In the genomic region with DNA sequence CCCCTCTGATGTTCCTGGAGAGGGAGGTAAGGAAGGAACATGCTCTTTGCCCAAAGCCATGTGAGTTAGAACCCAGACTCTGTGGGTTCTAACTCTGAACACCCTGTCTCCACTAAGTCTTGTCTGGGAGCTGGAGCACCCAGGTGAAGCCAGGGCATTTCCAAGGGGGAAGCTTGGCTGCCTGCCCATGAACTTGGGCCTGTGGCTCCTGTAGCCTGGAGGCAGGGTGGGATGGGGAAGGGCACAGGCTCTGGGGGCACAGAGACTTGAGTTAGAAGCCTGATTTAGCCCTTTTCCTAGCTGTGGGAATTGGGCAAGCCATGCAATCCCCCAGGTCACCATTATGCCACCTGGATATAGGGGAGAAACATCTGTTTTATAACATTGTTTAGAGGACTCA, we compare ENCODE assay signal across 2 cellular contexts.
TF ChIP-seq lines count a peak whose summit lies in the region.

No MANE protein-coding gene starts in this region.

TF ChIP-seq in A549, 52 proteins besides CTCF, POLR2A, EP300 and RAD21:
- TF ChIP-seq MAFK (IDR thresholded peaks at IDR 0.05; ENCODE audit: partially characterized antibody) (no peak), FOSB (CRISPR knock-in tag; IDR thresholded peaks at IDR 0.05) (no peak), HDAC2 (IDR thresholded peaks at IDR 0.05) (no peak), HOXB5 (CRISPR knock-in tag; IDR thresholded peaks at IDR 0.05) (no peak)
- TF ChIP-seq, protein P1, sequence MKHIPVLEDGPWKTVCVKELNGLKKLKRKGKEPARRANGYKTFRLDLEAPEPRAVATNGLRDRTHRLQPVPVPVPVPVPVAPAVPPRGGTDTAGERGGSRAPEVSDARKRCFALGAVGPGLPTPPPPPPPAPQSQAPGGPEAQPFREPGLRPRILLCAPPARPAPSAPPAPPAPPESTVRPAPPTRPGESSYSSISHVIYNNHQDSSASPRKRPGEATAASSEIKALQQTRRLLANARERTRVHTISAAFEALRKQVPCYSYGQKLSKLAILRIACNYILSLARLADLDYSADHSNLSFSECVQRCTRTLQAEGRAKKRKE (CRISPR knock-in tag; IDR thresholded peaks at IDR 0.05; ENCODE audit: low read depth): no peak

TF ChIP-seq in IMR-90, 13 proteins besides CTCF, POLR2A, EP300 and RAD21:
- no peak for TF ChIP-seq BHLHE40 (IDR thresholded peaks at IDR 0.05; ENCODE audit: low read depth, low read length)
- no peak for TF ChIP-seq MAZ (IDR thresholded peaks at IDR 0.05; ENCODE audit: borderline replicate concordance, low read depth, low read length)
- TF ChIP-seq SMC3 (IDR thresholded peaks at IDR 0.05; ENCODE audit: low read depth, low read length): no peak
- TF ChIP-seq, protein P2, sequence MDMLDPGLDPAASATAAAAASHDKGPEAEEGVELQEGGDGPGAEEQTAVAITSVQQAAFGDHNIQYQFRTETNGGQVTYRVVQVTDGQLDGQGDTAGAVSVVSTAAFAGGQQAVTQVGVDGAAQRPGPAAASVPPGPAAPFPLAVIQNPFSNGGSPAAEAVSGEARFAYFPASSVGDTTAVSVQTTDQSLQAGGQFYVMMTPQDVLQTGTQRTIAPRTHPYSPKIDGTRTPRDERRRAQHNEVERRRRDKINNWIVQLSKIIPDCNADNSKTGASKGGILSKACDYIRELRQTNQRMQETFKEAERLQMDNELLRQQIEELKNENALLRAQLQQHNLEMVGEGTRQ (IDR thresholded peaks at IDR 0.05; ENCODE audit: low read depth, low read length): no peak
- TF ChIP-seq RCOR1 (IDR thresholded peaks at IDR 0.05; ENCODE audit: insufficient replicate concordance, low read length): no peak
- no peak for TF ChIP-seq CHD1 (IDR thresholded peaks at IDR 0.05; ENCODE audit: low read depth, low read length)
- no peak for TF ChIP-seq RFX5 (IDR thresholded peaks at IDR 0.05; ENCODE audit: low read depth, low read length)
- TF ChIP-seq CEBPB (IDR thresholded peaks at IDR 0.05; ENCODE audit: low read depth, low read length): no peak
- TF ChIP-seq, protein P3, sequence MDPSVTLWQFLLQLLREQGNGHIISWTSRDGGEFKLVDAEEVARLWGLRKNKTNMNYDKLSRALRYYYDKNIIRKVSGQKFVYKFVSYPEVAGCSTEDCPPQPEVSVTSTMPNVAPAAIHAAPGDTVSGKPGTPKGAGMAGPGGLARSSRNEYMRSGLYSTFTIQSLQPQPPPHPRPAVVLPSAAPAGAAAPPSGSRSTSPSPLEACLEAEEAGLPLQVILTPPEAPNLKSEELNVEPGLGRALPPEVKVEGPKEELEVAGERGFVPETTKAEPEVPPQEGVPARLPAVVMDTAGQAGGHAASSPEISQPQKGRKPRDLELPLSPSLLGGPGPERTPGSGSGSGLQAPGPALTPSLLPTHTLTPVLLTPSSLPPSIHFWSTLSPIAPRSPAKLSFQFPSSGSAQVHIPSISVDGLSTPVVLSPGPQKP (IDR thresholded peaks at IDR 0.05; ENCODE audit: borderline replicate concordance, low read depth, low read length): no peak
- TF ChIP-seq MAFK (IDR thresholded peaks at IDR 0.05; ENCODE audit: low read depth, low read length): no peak
- no peak for TF ChIP-seq FOS (IDR thresholded peaks at IDR 0.05; ENCODE audit: low read depth, low read length)
- TF ChIP-seq MXI1 (IDR thresholded peaks at IDR 0.05; ENCODE audit: borderline replicate concordance, low read depth, low read length): no peak
- TF ChIP-seq NFE2L2 (IDR thresholded peaks at IDR 0.05; ENCODE audit: low read depth, low read length): no peak
